ENCODE assay signal across 2 cellular contexts in genomic region chr6:144150673-144151009, GRCh38.
TF ChIP-seq lines count a peak whose summit lies in the region.

No MANE protein-coding gene starts in this region.

TF ChIP-seq in HEK293T, 16 proteins besides CTCF, POLR2A, EP300 and RAD21 (continued from another document):
- no peak for TF ChIP-seq ELF4 (IDR thresholded peaks at IDR 0.05)
- TF ChIP-seq TARDBP (IDR thresholded peaks at IDR 0.05): no peak
- TF ChIP-seq FOXK2 (IDR thresholded peaks at IDR 0.05): no peak
- no peak for TF ChIP-seq CTBP1 (IDR thresholded peaks at IDR 0.05; ENCODE audit: borderline replicate concordance)
- no peak for TF ChIP-seq NFRKB (IDR thresholded peaks at IDR 0.05)
TF ChIP-seq in HEK293T: peak in this region for 0.

TF ChIP-seq in K562, 482 proteins besides CTCF, POLR2A, EP300 and RAD21 (continued from another document):
- 0 out of 6 replicates have a peak, but pooled peaks of 1 of the 3 experiments have one; percentile 38 for TF ChIP-seq ZBTB11 (CRISPR knock-in tag; IDR thresholded peaks at IDR 0.05)
- no peak for TF ChIP-seq MTF1 (CRISPR knock-in tag; IDR thresholded peaks at IDR 0.05; ENCODE audit: borderline replicate concordance)
- TF ChIP-seq, protein P1, sequence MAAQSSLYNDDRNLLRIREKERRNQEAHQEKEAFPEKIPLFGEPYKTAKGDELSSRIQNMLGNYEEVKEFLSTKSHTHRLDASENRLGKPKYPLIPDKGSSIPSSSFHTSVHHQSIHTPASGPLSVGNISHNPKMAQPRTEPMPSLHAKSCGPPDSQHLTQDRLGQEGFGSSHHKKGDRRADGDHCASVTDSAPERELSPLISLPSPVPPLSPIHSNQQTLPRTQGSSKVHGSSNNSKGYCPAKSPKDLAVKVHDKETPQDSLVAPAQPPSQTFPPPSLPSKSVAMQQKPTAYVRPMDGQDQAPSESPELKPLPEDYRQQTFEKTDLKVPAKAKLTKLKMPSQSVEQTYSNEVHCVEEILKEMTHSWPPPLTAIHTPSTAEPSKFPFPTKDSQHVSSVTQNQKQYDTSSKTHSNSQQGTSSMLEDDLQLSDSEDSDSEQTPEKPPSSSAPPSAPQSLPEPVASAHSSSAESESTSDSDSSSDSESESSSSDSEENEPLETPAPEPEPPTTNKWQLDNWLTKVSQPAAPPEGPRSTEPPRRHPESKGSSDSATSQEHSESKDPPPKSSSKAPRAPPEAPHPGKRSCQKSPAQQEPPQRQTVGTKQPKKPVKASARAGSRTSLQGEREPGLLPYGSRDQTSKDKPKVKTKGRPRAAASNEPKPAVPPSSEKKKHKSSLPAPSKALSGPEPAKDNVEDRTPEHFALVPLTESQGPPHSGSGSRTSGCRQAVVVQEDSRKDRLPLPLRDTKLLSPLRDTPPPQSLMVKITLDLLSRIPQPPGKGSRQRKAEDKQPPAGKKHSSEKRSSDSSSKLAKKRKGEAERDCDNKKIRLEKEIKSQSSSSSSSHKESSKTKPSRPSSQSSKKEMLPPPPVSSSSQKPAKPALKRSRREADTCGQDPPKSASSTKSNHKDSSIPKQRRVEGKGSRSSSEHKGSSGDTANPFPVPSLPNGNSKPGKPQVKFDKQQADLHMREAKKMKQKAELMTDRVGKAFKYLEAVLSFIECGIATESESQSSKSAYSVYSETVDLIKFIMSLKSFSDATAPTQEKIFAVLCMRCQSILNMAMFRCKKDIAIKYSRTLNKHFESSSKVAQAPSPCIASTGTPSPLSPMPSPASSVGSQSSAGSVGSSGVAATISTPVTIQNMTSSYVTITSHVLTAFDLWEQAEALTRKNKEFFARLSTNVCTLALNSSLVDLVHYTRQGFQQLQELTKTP (IDR thresholded peaks at IDR 0.05; ENCODE audit: low read depth in 1 of 2, partially characterized antibody in 2 of 2): no peak
- TF ChIP-seq FOXM1 (IDR thresholded peaks at IDR 0.05; ENCODE audit: low read depth): no peak
- TF ChIP-seq FOXM1 (CRISPR knock-in tag; IDR thresholded peaks at IDR 0.05; ENCODE audit: low read depth): no peak
- TF ChIP-seq ETV5 (CRISPR knock-in tag; IDR thresholded peaks at IDR 0.05; ENCODE audit: low read depth): no peak
- TF ChIP-seq ZNF696 (CRISPR knock-in tag; conservative IDR thresholded peaks at IDR 0.05): no peak
